ENCODE assay signal across 1 cellular context in genomic region chr7:66913118-66914049, GRCh38.
TF ChIP-seq lines count a peak whose summit lies in the region.

No MANE protein-coding gene starts in this region.

TF ChIP-seq in K562, 482 proteins besides CTCF, POLR2A, EP300 and RAD21 (continued from another document):
- TF ChIP-seq JUND (IDR thresholded peaks at IDR 0.05; ENCODE audit: borderline replicate concordance, low read depth, low read length) = peak; percentile 79
- TF ChIP-seq JUND (tag; IDR thresholded peaks at IDR 0.05; ENCODE audit: borderline replicate concordance, low read depth, low read length) = peak; percentile 70
- no peak for TF ChIP-seq PPARD (CRISPR knock-in tag; IDR thresholded peaks at IDR 0.05)
- no peak for TF ChIP-seq CBX5 (IDR thresholded peaks at IDR 0.05; ENCODE audit: borderline replicate concordance, low read depth)
- TF ChIP-seq ZNF165 (CRISPR knock-in tag; IDR thresholded peaks at IDR 0.05; ENCODE audit: borderline replicate concordance) = no peak
- TF ChIP-seq ZNF175 (CRISPR knock-in tag; IDR thresholded peaks at IDR 0.05; ENCODE audit: low read depth) = no peak
- no peak for TF ChIP-seq SNAPC5 (CRISPR knock-in tag; IDR thresholded peaks at IDR 0.05)
- no peak for TF ChIP-seq FOS (IDR thresholded peaks at IDR 0.05; ENCODE audit: extremely low read depth, insufficient read length)
- TF ChIP-seq ZNF444 (CRISPR knock-in tag; IDR thresholded peaks at IDR 0.05) = no peak
- no peak; the same call in 1 of the 2 replicates for TF ChIP-seq ZNF121 (CRISPR knock-in tag; conservative IDR thresholded peaks at IDR 0.05)
- TF ChIP-seq SMARCC2 (IDR thresholded peaks at IDR 0.05; ENCODE audit: low read depth) = no peak
- no peak for TF ChIP-seq RNF219 (CRISPR knock-in tag; IDR thresholded peaks at IDR 0.05)
- no peak for TF ChIP-seq TEAD2 (tag; IDR thresholded peaks at IDR 0.05)
- TF ChIP-seq ZEB2 (IDR thresholded peaks at IDR 0.05) = no peak
- TF ChIP-seq ZBTB11 (CRISPR knock-in tag; IDR thresholded peaks at IDR 0.05) = no peak
